Comparison of ENCODE assay signal across 10 cellular contexts in genomic region chr17:16477255-16477654, GRCh38. TPM values are rescaled to one million over a fixed set of nuclear protein-coding genes. Genes with fewer than 3 reads are reported as not detected.
DNase-seq lines count a peak whose midpoint lies in the region; ATAC-seq and TF ChIP-seq lines count a peak whose summit lies in the region.
"Had no signal": no experiment of that assay in that cellular context is flagged by ENCODE, and none has a peak within 500 bp of the region (broad histone marks: within the 10 kb centered on the region; RNA-seq: fewer than 3 reads in every experiment).

No MANE protein-coding gene starts in this region.

- no peaks in the 10 kb centered on the region for H3K4me1 Mint-ChIP-seq in activated CD4-positive, alpha-beta T cell treated with anti-CD3 and anti-CD28 coated beads, Interleukin-2, amount 10 ng/mL, durations not matched to agents 7 days and 5 days
- H3K4me1 Mint-ChIP-seq in type B pancreatic cell (ENCODE audit: unreplicated experiment), result peaks cover 7% of the 10 kb centered on the region
- H3K4me1 Mint-ChIP-seq: naive thymus-derived CD8-positive, alpha-beta T cell had no signal

- 4 to 10% (median 5%) methylated on average over 5 of the region's 5 CpGs for WGBS in ovary, 3 donors

- H3K9me3 ChIP-seq in SJCRH30 (replicated peaks) (no peaks in the 10 kb centered on the region), ovary (no peaks in the 10 kb centered on the region)

- no peaks in the 10 kb centered on the region for H3K9me3 Mint-ChIP-seq in activated CD4-positive, alpha-beta T cell treated with anti-CD3 and anti-CD28 coated beads, Interleukin-2, amount 10 ng/mL, durations not matched to agents 7 days and 5 days
- H3K9me3 Mint-ChIP-seq in type B pancreatic cell, result no peaks in the 10 kb centered on the region
- H3K9me3 Mint-ChIP-seq: naive thymus-derived CD8-positive, alpha-beta T cell had no signal

- H3K27ac ChIP-seq in SJCRH30 (peak overlapping the region; percentile 18), ovary (peak overlapping the region; percentile 21 to 43)

- H3K27ac Mint-ChIP-seq in activated CD4-positive, alpha-beta T cell treated with anti-CD3 and anti-CD28 coated beads, Interleukin-2, amount 10 ng/mL, durations not matched to agents 7 days and 5 days, result no peak overlapping the region
- no peak overlapping the region for H3K27ac Mint-ChIP-seq in type B pancreatic cell
- H3K27ac Mint-ChIP-seq: naive thymus-derived CD8-positive, alpha-beta T cell had no signal

- no peak for TF ChIP-seq EP300 in ovary (IDR thresholded peaks at IDR 0.05)

- no peak for TF ChIP-seq CTCF in BJ (IDR thresholded peaks at IDR 0.05; ENCODE audit: insufficient read depth, low read depth, low read length)
- no peak for TF ChIP-seq CTCF in fibroblast of villous mesenchyme (IDR thresholded peaks at IDR 0.05; ENCODE audit: insufficient read depth, low read depth, low read length)
- TF ChIP-seq CTCF in ovary (IDR thresholded peaks at IDR 0.05), result no peak
- TF ChIP-seq CTCF in type B pancreatic cell (conservative IDR thresholded peaks at IDR 0.05), result no peak

- no peaks in the 10 kb centered on the region for H3K27me3 ChIP-seq in BJ (ENCODE audit: control insufficient read depth, insufficient read depth, low read length)
- no peaks in the 10 kb centered on the region for H3K27me3 ChIP-seq in SJCRH30
- no peaks in the 10 kb centered on the region for H3K27me3 ChIP-seq in ovary

- TF ChIP-seq POLR2A in ovary (IDR thresholded peaks at IDR 0.05), result no peak

- H3K36me3 ChIP-seq in BJ (ENCODE audit: control insufficient read depth, insufficient read depth, low read length) (no peaks in the 10 kb centered on the region), SJCRH30 (no peaks in the 10 kb centered on the region), ovary (no peaks in the 10 kb centered on the region)

- intact Hi-C loops in ovary (cut with DNase I), result no loop called here

- no peaks in the 10 kb centered on the region for H3K36me3 Mint-ChIP-seq in activated CD4-positive, alpha-beta T cell treated with anti-CD3 and anti-CD28 coated beads, Interleukin-2, amount 10 ng/mL, durations not matched to agents 7 days and 5 days (ENCODE audit: low read depth)
- no peaks in the 10 kb centered on the region for H3K36me3 Mint-ChIP-seq in type B pancreatic cell
- H3K36me3 Mint-ChIP-seq: naive thymus-derived CD8-positive, alpha-beta T cell had no signal

- no peak for ATAC-seq in HG03469 (IDR thresholded peaks at IDR 0.05; ENCODE audit: unreplicated experiment)
- ATAC-seq: naive thymus-derived CD8-positive, alpha-beta T cell had no signal

- no peak overlapping the region for H3K4me3 Mint-ChIP-seq in activated CD4-positive, alpha-beta T cell treated with anti-CD3 and anti-CD28 coated beads, Interleukin-2, amount 10 ng/mL, durations not matched to agents 7 days and 5 days
- H3K4me3 Mint-ChIP-seq in type B pancreatic cell, result no peak overlapping the region
- H3K4me3 Mint-ChIP-seq: naive thymus-derived CD8-positive, alpha-beta T cell had no signal

- H3K4me1 ChIP-seq in SJCRH30 (peaks cover 18% of the 10 kb centered on the region), ovary (ENCODE audit: insufficient read depth) (peaks cover 9% of the 10 kb centered on the region)

- H3K27me3 Mint-ChIP-seq in activated CD4-positive, alpha-beta T cell treated with anti-CD3 and anti-CD28 coated beads, Interleukin-2, amount 10 ng/mL, durations not matched to agents 7 days and 5 days, result no peaks in the 10 kb centered on the region
- peaks cover 2% of the 10 kb centered on the region for H3K27me3 Mint-ChIP-seq in type B pancreatic cell
- H3K27me3 Mint-ChIP-seq: naive thymus-derived CD8-positive, alpha-beta T cell had no signal

- CTCF ChIA-PET in BJ (lab: Yijun Ruan, JAX), result interaction anchor here (1.1 to 1.4 kb wide), 3 partner anchors 10 to 24 kb away, joined by 3 to 5 read pairs (median 4); no protein-coding TSS in a partner anchor
- CTCF ChIA-PET in activated CD4-positive, alpha-beta T cell treated with anti-CD3 and anti-CD28 coated beads, Interleukin-2, amount 10 ng/mL, durations not matched to agents 7 days and 5 days (lab: Charles Lee), result no interaction called here

- H3K4me3 ChIP-seq in BJ (ENCODE audit: low read depth, low read length) (no peak overlapping the region), SJCRH30 (no peak overlapping the region), fibroblast of villous mesenchyme (ENCODE audit: low read depth, low read length) (no peak overlapping the region), ovary (no peak overlapping the region)

- DNase-seq in BJ (ENCODE audit: low read depth), result peak; percentile 60
- DNase-seq in SJCRH30, result peak; percentile 79 to 81
- DNase-seq in fibroblast of villous mesenchyme (ENCODE audit: low read depth), result peak; percentile 90
- peak; percentile 60 to 82 (median 67) for DNase-seq in ovary
- DNase-seq in activated CD4-positive, alpha-beta T cell treated with anti-CD3 and anti-CD28 coated beads, Interleukin-2, amount 10 ng/mL, durations not matched to agents 7 days and 5 days, result no peak
- no peak for DNase-seq in type B pancreatic cell (ENCODE audit: extremely low spot score, unreplicated experiment)
- no peak for DNase-seq in NCI-H526 (lab: John Stamatoyannopoulos, UW)
- DNase-seq: naive thymus-derived CD8-positive, alpha-beta T cell; NCI-H1417 had no signal

- POLR2A ChIA-PET in BJ (lab: Charles Lee), result interaction anchor here (0.6 kb wide), 1 partner anchor 25 kb away, joined by 9 read pairs; no protein-coding TSS in a partner anchor
- POLR2A ChIA-PET in activated CD4-positive, alpha-beta T cell treated with anti-CD3 and anti-CD28 coated beads, Interleukin-2, amount 10 ng/mL, durations not matched to agents 7 days and 5 days (lab: Charles Lee), result no interaction called here

RNA-seq across cellular contexts. Expression of gene LRRC75A, which starts 14.7 kb away (rescaled TPM):
- 0.82 and 1.3 TPM in 2 replicates for polyA plus RNA-seq in BJ (2011; rRNA removed)
- polyA minus RNA-seq in BJ (2011; rRNA and poly(A)+ RNA removed), result 0.33 and 0.36 TPM in 2 replicates
- 3.7 and 4.8 TPM in 2 replicates for total RNA-seq in SJCRH30 (2014; rRNA removed; shearing (Covaris generic))
- 0.32 and 2.6 TPM in 2 replicates for total RNA-seq in fibroblast of villous mesenchyme
- 1 to 10 TPM; 1.0 to 8.1 (median 4.1) TPM for total RNA-seq in ovary
- polyA plus RNA-seq in ovary, result 10 to 100 TPM in 1 of 2 donors, 1 to 10 TPM in 1; 2.2 to 12.5 TPM
- 1 to 10 TPM; 1.7 to 2.0 TPM for total RNA-seq in activated CD4-positive, alpha-beta T cell treated with anti-CD3 and anti-CD28 coated beads, Interleukin-2, amount 10 ng/mL, durations not matched to agents 7 days and 5 days
- 2.9 and 4.5 TPM in 2 replicates for total RNA-seq in type B pancreatic cell (ENCODE audit: low replicate concordance)

Comparison
In these comparisons a context has a peak if more than half of its experiments do, and no peak if none do; other contexts are left out.
1. DNase-seq: peak in BJ (single experiment), SJCRH30 (2 of 2), fibroblast of villous mesenchyme (single experiment) and ovary (5 of 5); none in activated CD4-positive, alpha-beta T cell treated with anti-CD3 and anti-CD28 coated beads, Interleukin-2, amount 10 ng/mL, durations not matched to agents 7 days and 5 days (single experiment), type B pancreatic cell (single experiment) and NCI-H526 (0 of 2).